ENCODE assay signal across 8 cellular contexts in the genomic region with DNA sequence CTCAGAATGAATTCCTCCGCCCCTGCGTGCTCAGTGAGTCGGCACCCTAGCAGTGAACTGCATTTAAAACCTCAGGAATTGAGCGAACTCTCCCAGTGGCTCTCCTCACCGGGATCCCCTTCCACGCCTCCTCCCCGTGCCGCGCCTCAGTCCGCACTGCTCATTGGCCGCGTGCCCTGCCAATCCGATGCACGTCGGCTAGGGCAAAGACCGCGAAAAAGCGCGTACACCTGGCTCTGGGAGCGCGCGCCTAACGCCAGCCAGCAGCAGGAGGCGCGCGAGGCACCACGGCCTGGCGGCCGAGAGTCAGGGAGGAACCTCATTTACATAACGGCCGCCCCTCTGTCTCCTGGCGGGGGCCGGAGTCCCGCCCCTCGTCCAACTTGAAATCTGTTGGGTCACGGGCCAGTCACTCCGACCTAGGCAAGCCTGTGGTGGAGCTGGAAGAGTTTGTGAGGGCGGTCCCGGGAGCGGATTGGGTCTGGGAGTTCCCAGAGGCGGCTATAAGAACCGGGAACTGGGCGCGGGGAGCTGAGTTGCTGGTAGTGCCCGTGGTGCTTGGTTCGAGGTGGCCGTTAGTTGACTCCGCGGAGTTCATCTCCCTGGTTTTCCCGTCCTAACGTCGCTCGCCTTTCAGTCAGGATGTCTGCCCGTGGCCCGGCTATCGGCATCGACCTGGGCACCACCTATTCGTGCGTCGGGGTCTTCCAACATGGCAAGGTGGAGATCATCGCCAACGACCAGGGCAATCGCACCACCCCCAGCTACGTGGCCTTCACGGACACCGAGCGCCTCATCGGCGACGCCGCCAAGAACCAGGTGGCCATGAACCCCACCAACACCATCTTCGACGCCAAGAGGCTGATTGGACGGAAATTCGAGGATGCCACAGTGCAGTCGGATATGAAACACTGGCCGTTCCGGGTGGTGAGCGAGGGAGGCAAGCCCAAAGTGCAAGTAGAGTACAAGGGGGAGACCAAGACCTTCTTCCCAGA. TPM values are rescaled to one million over a fixed set of nuclear protein-coding genes. Genes with fewer than 3 reads are reported as not detected.
DNase-seq lines count a peak whose midpoint lies in the region; ATAC-seq and TF ChIP-seq lines count a peak whose summit lies in the region.

TSS of gene HSPA2 (plus strand) at position 534 of the 995 bp plus-strand sequence. CDS start at position 643, 109 bp downstream.

- peaks cover 10% of the 10 kb centered on the region for H3K4me1 ChIP-seq in neural progenitor cell

- H3K27ac ChIP-seq in neural progenitor cell, result peak within 1 kb of the TSS; percentile 2

- ATAC-seq in GM21529 (IDR thresholded peaks at IDR 0.05; ENCODE audit: unreplicated experiment), result peak; percentile 90

- H2AFZ ChIP-seq in neural progenitor cell (replicated peaks), result peak within 1 kb of the TSS; percentile 88

- H3K36me3 ChIP-seq in neural progenitor cell, result no peaks in the 10 kb centered on the region

- no peaks in the 10 kb centered on the region for H3K27me3 Mint-ChIP-seq in neural progenitor cell (ENCODE audit: insufficient read depth, low read depth)

- H3K4me1 Mint-ChIP-seq in neural progenitor cell, result no peaks in the 10 kb centered on the region

- TF ChIP-seq CTCF in neural progenitor cell (IDR thresholded peaks at IDR 0.05), result peak; percentile 65

- no peaks in the 10 kb centered on the region for H3K9me3 ChIP-seq in neural progenitor cell (ENCODE audit: low read depth)

- peak; percentile 73 for TF ChIP-seq RAD21 in Ishikawa (IDR thresholded peaks at IDR 0.05; ENCODE audit: low read depth)

- peaks cover 30% of the 10 kb centered on the region for H3K9me3 Mint-ChIP-seq in neural progenitor cell

- no peak for TF ChIP-seq EP300 in Ishikawa (IDR thresholded peaks at IDR 0.05; ENCODE audit: borderline replicate concordance)

- H3F3A ChIP-seq in neural progenitor cell (ENCODE audit: low read depth), result peaks cover 41% of the 10 kb centered on the region

- DNase-seq in DMS 273 treated with DMSO at 0.1 percent for 48 hours (lab: John Stamatoyannopoulos, UW) (peak; percentile 99), SHP77 (lab: John Stamatoyannopoulos, UW) (peak; percentile 96), foreskin melanocyte (peak; percentile 99), neural progenitor cell (ENCODE audit: low spot score) (peak; percentile 98), stromal cell of bone marrow (ENCODE audit: low read depth) (peak; percentile 98)
- DNase-seq in activated naive CD4-positive, alpha-beta T cell (lab: John Stamatoyannopoulos, UW), result peak; percentile 79 to 88 (median 84)

- peak within 1 kb of the TSS; percentile 80 for H3K4me3 Mint-ChIP-seq in neural progenitor cell

- no peaks in the 10 kb centered on the region for H4K20me1 ChIP-seq in neural progenitor cell (ENCODE audit: low read depth)

- peak within 1 kb of the TSS; percentile 49 for H3K4me3 ChIP-seq in neural progenitor cell

- peak within 1 kb of the TSS; percentile 73 for H3K4me2 ChIP-seq in neural progenitor cell

- peaks cover 4% of the 10 kb centered on the region for H3K36me3 Mint-ChIP-seq in neural progenitor cell

- no peak within 1 kb of the TSS for H3K9ac ChIP-seq in neural progenitor cell

- no peaks in the 10 kb centered on the region for H3K79me2 ChIP-seq in neural progenitor cell (ENCODE audit: low read depth)

- H3K27me3 ChIP-seq in neural progenitor cell, result no peaks in the 10 kb centered on the region

- H3K27ac Mint-ChIP-seq in neural progenitor cell, result no peak within 1 kb of the TSS

TF ChIP-seq in Ishikawa, 13 proteins besides CTCF, POLR2A, EP300 and RAD21:
- TF ChIP-seq EGR1 (IDR thresholded peaks at IDR 0.05) (no peak), TEAD4 (IDR thresholded peaks at IDR 0.05) (peak; percentile 51), CEBPB (IDR thresholded peaks at IDR 0.05) (no peak), CREB1 (IDR thresholded peaks at IDR 0.05; ENCODE audit: low read depth) (peak; percentile 74), YY1 (IDR thresholded peaks at IDR 0.05; ENCODE audit: low read depth) (0 out of 2 replicates have a peak, but pooled peaks have one; percentile 23), TCF12 (IDR thresholded peaks at IDR 0.05; ENCODE audit: low read depth) (0 out of 2 replicates have a peak, but pooled peaks have one; percentile 25), NFIC (IDR thresholded peaks at IDR 0.05) (peak; percentile 42; the same call in 1 of the 2 replicates), TAF1 (IDR thresholded peaks at IDR 0.05; ENCODE audit: low read depth) (peak; percentile 67), FOXM1 (IDR thresholded peaks at IDR 0.05; ENCODE audit: borderline replicate concordance, low read depth) (peak; percentile 56; the same call in 1 of the 2 replicates), ZBTB7A (IDR thresholded peaks at IDR 0.05; ENCODE audit: low read depth) (no peak)
- TF ChIP-seq, protein P1, sequence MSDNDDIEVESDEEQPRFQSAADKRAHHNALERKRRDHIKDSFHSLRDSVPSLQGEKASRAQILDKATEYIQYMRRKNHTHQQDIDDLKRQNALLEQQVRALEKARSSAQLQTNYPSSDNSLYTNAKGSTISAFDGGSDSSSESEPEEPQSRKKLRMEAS (IDR thresholded peaks at IDR 0.05), result peak; percentile 91
- TF ChIP-seq, protein P2, sequence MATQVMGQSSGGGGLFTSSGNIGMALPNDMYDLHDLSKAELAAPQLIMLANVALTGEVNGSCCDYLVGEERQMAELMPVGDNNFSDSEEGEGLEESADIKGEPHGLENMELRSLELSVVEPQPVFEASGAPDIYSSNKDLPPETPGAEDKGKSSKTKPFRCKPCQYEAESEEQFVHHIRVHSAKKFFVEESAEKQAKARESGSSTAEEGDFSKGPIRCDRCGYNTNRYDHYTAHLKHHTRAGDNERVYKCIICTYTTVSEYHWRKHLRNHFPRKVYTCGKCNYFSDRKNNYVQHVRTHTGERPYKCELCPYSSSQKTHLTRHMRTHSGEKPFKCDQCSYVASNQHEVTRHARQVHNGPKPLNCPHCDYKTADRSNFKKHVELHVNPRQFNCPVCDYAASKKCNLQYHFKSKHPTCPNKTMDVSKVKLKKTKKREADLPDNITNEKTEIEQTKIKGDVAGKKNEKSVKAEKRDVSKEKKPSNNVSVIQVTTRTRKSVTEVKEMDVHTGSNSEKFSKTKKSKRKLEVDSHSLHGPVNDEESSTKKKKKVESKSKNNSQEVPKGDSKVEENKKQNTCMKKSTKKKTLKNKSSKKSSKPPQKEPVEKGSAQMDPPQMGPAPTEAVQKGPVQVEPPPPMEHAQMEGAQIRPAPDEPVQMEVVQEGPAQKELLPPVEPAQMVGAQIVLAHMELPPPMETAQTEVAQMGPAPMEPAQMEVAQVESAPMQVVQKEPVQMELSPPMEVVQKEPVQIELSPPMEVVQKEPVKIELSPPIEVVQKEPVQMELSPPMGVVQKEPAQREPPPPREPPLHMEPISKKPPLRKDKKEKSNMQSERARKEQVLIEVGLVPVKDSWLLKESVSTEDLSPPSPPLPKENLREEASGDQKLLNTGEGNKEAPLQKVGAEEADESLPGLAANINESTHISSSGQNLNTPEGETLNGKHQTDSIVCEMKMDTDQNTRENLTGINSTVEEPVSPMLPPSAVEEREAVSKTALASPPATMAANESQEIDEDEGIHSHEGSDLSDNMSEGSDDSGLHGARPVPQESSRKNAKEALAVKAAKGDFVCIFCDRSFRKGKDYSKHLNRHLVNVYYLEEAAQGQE (IDR thresholded peaks at IDR 0.05; ENCODE audit: low read depth), result no peak
- TF ChIP-seq, protein P3, sequence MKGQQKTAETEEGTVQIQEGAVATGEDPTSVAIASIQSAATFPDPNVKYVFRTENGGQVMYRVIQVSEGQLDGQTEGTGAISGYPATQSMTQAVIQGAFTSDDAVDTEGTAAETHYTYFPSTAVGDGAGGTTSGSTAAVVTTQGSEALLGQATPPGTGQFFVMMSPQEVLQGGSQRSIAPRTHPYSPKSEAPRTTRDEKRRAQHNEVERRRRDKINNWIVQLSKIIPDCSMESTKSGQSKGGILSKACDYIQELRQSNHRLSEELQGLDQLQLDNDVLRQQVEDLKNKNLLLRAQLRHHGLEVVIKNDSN (IDR thresholded peaks at IDR 0.05), result peak; percentile 42; the same call in 1 of the 2 replicates

RNA-seq across cellular contexts. Expression of gene HSPA2, which starts in this region (rescaled TPM):
- total RNA-seq in neural progenitor cell (ENCODE audit: low replicate concordance), result 5.5 and 9.2 TPM in 2 replicates

Comparison
In these comparisons a context has a peak if more than half of its experiments do, and no peak if none do; other contexts are left out.
1. Peak in every context shown above with its lines: DNase-seq, ATAC-seq, H3K4me3 ChIP-seq and H3K27ac ChIP-seq.